1 cellular context compared by ENCODE assay signal in genomic region chr2:95531254-95531771, GRCh38.
A peak's percentile ranks its signal among the peaks of the same experiment; 100 is the strongest.
TF ChIP-seq lines count a peak whose summit lies in the region.

No MANE protein-coding gene starts in this region.

TF ChIP-seq in HepG2, 621 proteins besides CTCF, POLR2A, EP300 and RAD21:
- no peak for TF ChIP-seq ZMYM3 (CRISPR knock-in tag; IDR thresholded peaks at IDR 0.05)
- no peak for TF ChIP-seq RARA (CRISPR knock-in tag; IDR thresholded peaks at IDR 0.05)
- TF ChIP-seq ZNF296 (CRISPR knock-in tag; conservative IDR thresholded peaks at IDR 0.05), result no peak
- peak; percentile 54; the same call in 1 of the 2 replicates for TF ChIP-seq CREB1 (IDR thresholded peaks at IDR 0.05)
- TF ChIP-seq CREB1 (CRISPR knock-in tag; IDR thresholded peaks at IDR 0.05), result no peak
TF ChIP-seq in HepG2: peak in this region for 1.
